ENCODE assay signal across 13 cellular contexts in the genomic region with DNA sequence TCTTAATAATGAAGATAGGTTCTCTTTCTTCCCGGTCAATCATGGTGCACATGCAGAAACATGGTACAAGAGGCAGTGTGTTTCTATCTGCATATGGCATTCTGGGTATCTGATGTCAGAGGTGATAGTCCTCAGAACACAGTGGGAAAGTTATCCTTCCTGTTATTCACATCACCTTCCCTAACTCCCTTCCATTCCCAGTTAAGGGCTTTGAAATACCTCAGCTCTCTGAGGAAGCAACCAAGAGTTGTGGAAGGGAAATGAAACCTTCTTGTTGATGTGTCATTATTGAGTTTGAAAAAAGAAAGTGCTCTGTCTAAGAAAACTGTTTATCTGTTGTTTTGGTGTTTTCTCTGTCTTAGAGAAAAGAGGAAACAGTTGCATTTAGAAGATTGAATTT. TPM values are rescaled to one million over a fixed set of nuclear protein-coding genes. Genes with fewer than 3 reads are reported as not detected.
DNase-seq lines count a peak whose midpoint lies in the region; ATAC-seq and TF ChIP-seq lines count a peak whose summit lies in the region.
"Had no signal": no experiment of that assay in that cellular context is flagged by ENCODE, and none has a peak within 500 bp of the region (broad histone marks: within the 10 kb centered on the region; RNA-seq: fewer than 3 reads in every experiment).

No MANE protein-coding gene starts in this region.

- peak overlapping the region; percentile 21; the same call in 1 of the 2 replicates for H3K18ac ChIP-seq in IMR-90 (ENCODE audit: low read depth, low read length)

- no peaks in the 10 kb centered on the region for H3K9me3 ChIP-seq in IMR-90 (ENCODE audit: control insufficient read depth, insufficient read depth, low read length)
- no peaks in the 10 kb centered on the region for H3K9me3 ChIP-seq in spleen
- H3K9me3 ChIP-seq: sigmoid colon had no signal

- H3K14ac ChIP-seq in IMR-90 (replicated peaks; ENCODE audit: low read depth, low read length): no peak overlapping the region

- CTCF ChIA-PET in IMR-90 (lab: Yijun Ruan, JAX): interaction anchor here (0.5 to 0.9 kb wide), 4 partner anchors 12 to 66 kb away, joined by 3 read pairs; no protein-coding TSS in a partner anchor

- no peak overlapping the region for H3K27ac ChIP-seq in IMR-90 (ENCODE audit: insufficient read depth, low read length)
- H3K27ac ChIP-seq in spleen: peak overlapping the region; percentile 22 to 92 (median 69)
- H3K27ac ChIP-seq: sigmoid colon had no signal

- H4K91ac ChIP-seq in IMR-90 (ENCODE audit: insufficient read depth, low read depth, low read length): no peak overlapping the region

- POLR2A ChIA-PET in IMR-90 (lab: Charles Lee; ENCODE audit: unreplicated experiment): no interaction called here

- dilution Hi-C loops in IMR-90 (cut with HindIII; ENCODE audit: low sequenced_read_pairs, unreplicated experiment): no loop called here

- no peaks in the 10 kb centered on the region for H4K20me1 ChIP-seq in IMR-90 (ENCODE audit: insufficient read depth, low read length)

- H3K27me3 ChIP-seq in IMR-90 (ENCODE audit: control insufficient read depth, insufficient read depth, low read length) (no peaks in the 10 kb centered on the region), spleen (replicated peaks in 1 of 7) (no peaks in the 10 kb centered on the region)
- H3K27me3 ChIP-seq: sigmoid colon had no signal

- no peak overlapping the region; the same call in 1 of the 2 replicates for H3K4me2 ChIP-seq in IMR-90 (ENCODE audit: low read depth, low read length)

- peak; percentile 93 for ATAC-seq in GM19043 (IDR thresholded peaks at IDR 0.05; ENCODE audit: low read depth, unreplicated experiment)
- ATAC-seq in HG02623 (IDR thresholded peaks at IDR 0.05; ENCODE audit: unreplicated experiment): peak; percentile 88
- peak; percentile 14; the same call in 1 of the 2 replicates for ATAC-seq in IMR-90 (ENCODE audit: low read depth)
- ATAC-seq: activated naive CD8-positive, alpha-beta T cell treated with anti-CD3 and anti-CD28 coated beads, Interleukin-2, amount 50 U/mL, for 24 hours; left colon had no signal

- TF ChIP-seq RAD21 in IMR-90 (IDR thresholded peaks at IDR 0.05; ENCODE audit: low read length): no peak

- no peaks in the 10 kb centered on the region for H3K79me1 ChIP-seq in IMR-90 (ENCODE audit: low read depth in 1 of 2, low read length in 2 of 2)

- no peak overlapping the region for H3K23ac ChIP-seq in IMR-90 (ENCODE audit: low read depth, low read length)

- no TSS peak for BruUV-seq in IMR-90 (replicated peaks; lab: Mats Ljungman, UMichigan)

- no peak overlapping the region for H3K4ac ChIP-seq in IMR-90 (ENCODE audit: low read depth, low read length)

- H2AK9ac ChIP-seq in IMR-90 (replicated peaks; ENCODE audit: low read depth, low read length, poor library complexity): no peak overlapping the region

- TF ChIP-seq CTCF in IMR-90 (conservative IDR thresholded peaks at IDR 0.05; ENCODE audit: low read depth, low read length): no peak
- TF ChIP-seq CTCF in spleen (IDR thresholded peaks at IDR 0.05 in 8 of 11, conservative IDR thresholded peaks at IDR 0.05 in 3 of 11): no peak

- no peaks in the 10 kb centered on the region for H3K36me3 ChIP-seq in IMR-90 (ENCODE audit: control insufficient read depth, insufficient read depth, low read length)
- H3K36me3 ChIP-seq in spleen: no peaks in the 10 kb centered on the region
- H3K36me3 ChIP-seq: sigmoid colon had no signal

- H4K8ac ChIP-seq in IMR-90 (ENCODE audit: low read depth in 2 of 2, low read length in 2 of 2): no peak overlapping the region

- no peak overlapping the region for H2BK15ac ChIP-seq in IMR-90 (ENCODE audit: low read depth, low read length)

- H3K4me1 ChIP-seq in IMR-90 (ENCODE audit: control insufficient read depth, insufficient read depth, low read length) (peaks cover 3% of the 10 kb centered on the region; the same call in 1 of the 2 replicates), spleen (peaks cover 0 to 69% (median 12%) of the 10 kb centered on the region in 6 donors)

- no peak overlapping the region for H2BK5ac ChIP-seq in IMR-90 (ENCODE audit: low read depth, low read length, poor library complexity, severe bottlenecking)

- TF ChIP-seq POLR2A in IMR-90 (IDR thresholded peaks at IDR 0.05; ENCODE audit: low read depth, low read length) (no peak), spleen (IDR thresholded peaks at IDR 0.05) (no peak)

- intact Hi-C loops in IMR-90 (cut with micrococcal nuclease) (no loop called here), spleen (cut with DNase I; ENCODE audit: low total_unique reads) (no loop called here)

- H2AFZ ChIP-seq in IMR-90 (replicated peaks; ENCODE audit: low read length, poor library complexity): no peak overlapping the region

- in situ Hi-C loops in IMR-90 (cut with MboI; ENCODE audit: low sequenced_read_pairs): no loop called here

- no peak overlapping the region for H3K9ac ChIP-seq in IMR-90 (ENCODE audit: low read depth, low read length)

- no peak overlapping the region for H3K56ac ChIP-seq in IMR-90 (ENCODE audit: extremely low read depth, insufficient read depth, low read length)

- no peak overlapping the region for H2AK5ac ChIP-seq in IMR-90 (ENCODE audit: low read depth, low read length)

- H2BK20ac ChIP-seq in IMR-90 (ENCODE audit: low read depth, low read length): no peak overlapping the region

- no peak overlapping the region for H4K5ac ChIP-seq in IMR-90 (ENCODE audit: low read depth, low read length)

- WGBS in IMR-90 (ENCODE audit: extremely low coverage in 2 of 2, insufficient read length in 1 of 2), 2 experiments: no CpG with 5 or more reads among the region's 1 CpG
- WGBS in spleen, 5 donors: 91 to 96% (median 92%) methylated on average over 1 of the region's 1 CpG

- no peak for DNase-seq in IMR-90
- no peak for DNase-seq in spleen
- no peak for DNase-seq in NCI-H446 (lab: John Stamatoyannopoulos, UW)
- DNase-seq in NCI-H1105 treated with DMSO at 0.1 percent for 48 hours (lab: John Stamatoyannopoulos, UW): no peak
- DNase-seq in NCI-H1417 treated with DMSO at 0.1 percent for 48 hours (lab: John Stamatoyannopoulos, UW): no peak
- DNase-seq: activated naive CD8-positive, alpha-beta T cell treated with anti-CD3 and anti-CD28 coated beads, Interleukin-2, amount 50 U/mL, for 24 hours; GF-D8; left colon; NCI-H69; sigmoid colon had no signal

- H3K9me1 ChIP-seq in IMR-90 (ENCODE audit: insufficient read depth, low read length): no peaks in the 10 kb centered on the region; the same call in 1 of the 2 replicates

- H2BK120ac ChIP-seq in IMR-90 (ENCODE audit: low read depth, low read length): no peak overlapping the region

- no peak overlapping the region for H3K4me3 ChIP-seq in IMR-90 (ENCODE audit: insufficient read depth, low read depth, low read length)
- peak overlapping the region in 1 of 8 donors; percentile 36 for H3K4me3 ChIP-seq in spleen
- H3K4me3 ChIP-seq: sigmoid colon had no signal

TF ChIP-seq in IMR-90, 13 proteins besides CTCF, POLR2A, EP300 and RAD21:
- TF ChIP-seq ELK1 (IDR thresholded peaks at IDR 0.05; ENCODE audit: borderline replicate concordance, low read depth, low read length): no peak

RNA-seq across cellular contexts. Expression of gene P2RY13, which starts 21.9 kb away (rescaled TPM):
- total RNA-seq in IMR-90 (2012; rRNA removed) (not detected in 2 replicates), spleen (10 to 100 TPM; 36.1 to 78.3 (median 48.9) TPM)
- polyA plus RNA-seq in IMR-90 (2012; rRNA removed) (not detected in 2 replicates), spleen (10 to 100 TPM in 1 of 3 donors, 1 to 10 TPM in 2; 7.1 to 11.6 (median 9.6) TPM)
- polyA plus RNA-seq in IMR-90 (2012; cell fraction: cytosol; rRNA removed): not detected in 2 replicates
- not detected in 2 replicates for polyA plus RNA-seq in IMR-90 (2012; cell fraction: nucleus; rRNA removed; ENCODE audit: low replicate concordance)
- total RNA-seq: epithelial cell of proximal tubule had no signal

RNA-seq across cellular contexts. Expression of gene P2RY12, which starts 33.3 kb away (rescaled TPM):
- not detected in 2 replicates for total RNA-seq in IMR-90 (2012; rRNA removed)
- not detected in 2 replicates for polyA plus RNA-seq in IMR-90 (2012; rRNA removed)
- polyA plus RNA-seq in IMR-90 (2012; cell fraction: cytosol; rRNA removed): not detected in 2 replicates
- polyA plus RNA-seq in IMR-90 (2012; cell fraction: nucleus; rRNA removed; ENCODE audit: low replicate concordance): not detected in 2 replicates
- total RNA-seq in spleen: 10 to 100 TPM in 3 of 7 donors, 1 to 10 TPM in 4; 5.9 to 19.2 (median 7.5) TPM
- polyA plus RNA-seq in spleen: 1 to 10 TPM in 2 of 3 donors, under 1 TPM in 1; 0.78 to 2.9 (median 2.0) TPM
- total RNA-seq: epithelial cell of proximal tubule had no signal

RNA-seq across cellular contexts. Expression of gene GPR87, which starts 34.6 kb away (rescaled TPM):
- total RNA-seq in IMR-90 (2012; rRNA removed) (0.28 and 0.36 TPM in 2 replicates), spleen (not detected)
- polyA plus RNA-seq in IMR-90 (2012; rRNA removed) (0.26 TPM in 2 replicates), spleen (not detected)
- polyA plus RNA-seq in IMR-90 (2012; cell fraction: cytosol; rRNA removed): 0.05 and 0.06 TPM in 2 replicates
- 0.05 and 0.21 TPM in 2 replicates for polyA plus RNA-seq in IMR-90 (2012; cell fraction: nucleus; rRNA removed; ENCODE audit: low replicate concordance)
- total RNA-seq: left colon, sigmoid colon had no signal

Comparison
In these comparisons a context has a peak if more than half of its experiments do, and no peak if none do; other contexts are left out.
1. ATAC-seq: peak in every context shown above with its lines; median percentile 93 in GM19043; 88 in HG02623; 14 in IMR-90.
2. RNA of gene P2RY13, which starts 21.9 kb away (total RNA-seq): 36.1 to 78.3 TPM in spleen; not detected in IMR-90; every median in the first group is over 10 times any median in the second.